8 cellular contexts compared by ENCODE assay signal in genomic region chr17:17783825-17784598, GRCh38. TPM values are rescaled to one million over a fixed set of nuclear protein-coding genes. Genes with fewer than 3 reads are reported as not detected.
DNase-seq lines count a peak whose midpoint lies in the region; ATAC-seq, FAIRE-seq and TF ChIP-seq lines count a peak whose summit lies in the region.

No MANE protein-coding gene starts in this region.

- no peaks in the 10 kb centered on the region; the same call in 1 of the 2 replicates for H4K20me1 ChIP-seq in GM12878 (ENCODE audit: control insufficient read depth, insufficient read depth)

- peak overlapping the region; percentile 81 for H3K4me2 ChIP-seq in GM12878 (ENCODE audit: control insufficient read depth, insufficient read depth)

- TF ChIP-seq CTCF in GM12878 (IDR thresholded peaks at IDR 0.05 in 2 of 3, conservative IDR thresholded peaks at IDR 0.05 in 1 of 3; ENCODE audit: control insufficient read depth in 2 of 3, extremely low read depth in 1 of 3, insufficient read depth in 1 of 3, low read depth in 3 of 3, low read length in 3 of 3), result no peak

- intact Hi-C loops in GM12878 (cut with micrococcal nuclease; ENCODE audit: unreplicated experiment), result no loop called here

- no peak for TF ChIP-seq RAD21 in GM12878 (IDR thresholded peaks at IDR 0.05; ENCODE audit: insufficient read depth, low read depth, low read length)

- no peak overlapping the region for H2AFZ ChIP-seq in GM12878 (ENCODE audit: control insufficient read depth, low read depth, low read length)

- no TSS peak for BruUV-seq in GM12878 (replicated peaks; lab: Mats Ljungman, UMichigan)

- no peak for FAIRE-seq in GM12878 (lab: Jason Lieb, UNC)

- H3K27ac ChIP-seq in GM12878 (ENCODE audit: control insufficient read depth, insufficient read depth) (no peak overlapping the region), iPS-20b (ENCODE audit: low read length) (no peak overlapping the region)

- POLR2A ChIA-PET in GM12878 (lab: Charles Lee), result interaction anchor here (1.4 to 1.8 kb wide), 2 partner anchors 91 to 93 kb away, joined by 4 read pairs; no protein-coding TSS in a partner anchor

- H3K27me3 ChIP-seq in GM12878 (replicated peaks in 1 of 2; ENCODE audit: control insufficient read depth in 2 of 2, insufficient read depth in 2 of 2, low read length in 1 of 2), result no peaks in the 10 kb centered on the region
- H3K27me3 ChIP-seq in iPS-20b (ENCODE audit: insufficient read depth, low read length), result peaks cover 50% of the 10 kb centered on the region

- H3K4me1 ChIP-seq in GM12878 (ENCODE audit: control insufficient read depth, insufficient read depth, low read length), result peaks cover 11% of the 10 kb centered on the region
- peaks cover 25% of the 10 kb centered on the region; the same call in 1 of the 2 replicates for H3K4me1 ChIP-seq in iPS-20b (ENCODE audit: insufficient read depth, low read length)

- H3K36me3 ChIP-seq in GM12878 (ENCODE audit: control insufficient read depth in 2 of 2, insufficient read depth in 2 of 2, low read length in 1 of 2), result peaks cover 0 to 6% of the 10 kb centered on the region in 2 experiments; a peak in 2 of 4 replicates
- H3K36me3 ChIP-seq in iPS-20b (ENCODE audit: insufficient read depth, low read depth, low read length), result no peaks in the 10 kb centered on the region

- H3K4me3 ChIP-seq in GM12878, result peak overlapping the region; percentile 65
- H3K4me3 ChIP-seq in iPS-20b (ENCODE audit: low read length), result peak overlapping the region; percentile 76
- peak overlapping the region; percentile 43 for H3K4me3 ChIP-seq in skeletal muscle cell (ENCODE audit: low read depth, low read length)

- SMC1A ChIA-PET in GM12878 (lab: Charles Lee; ENCODE audit: uncharacterized antibody, unreplicated experiment), result interaction anchor here (0.9 to 1.7 kb wide), 2 partner anchors 101 to 134 kb away, joined by 3 to 8 read pairs; no protein-coding TSS in a partner anchor

- DNase-seq in stimulated activated CD4-positive, alpha-beta T cell treated with anti-CD3 and anti-CD28 coated beads, Interleukin-15, amount 100 ng/mL, for 24 hours, result peak; percentile 28
- no peak for DNase-seq in stimulated activated CD4-positive, alpha-beta T cell treated with anti-CD3 and anti-CD28 coated beads, Interleukin-2, amount 100 ng/mL, for 48 hours
- DNase-seq in NCI-H446 (lab: John Stamatoyannopoulos, UW) (peak; percentile 49 to 76), GM12878 (ENCODE audit: low read depth, low spot score) (peak; percentile 17), skeletal muscle cell (ENCODE audit: low read depth) (peak; percentile 18), HUDEP-2 (lab: John Stamatoyannopoulos, UW; ENCODE audit: unreplicated experiment in 76 of 76) (no peak)

- CTCF ChIA-PET in GM12878 (lab: Yijun Ruan, JAX), result interaction anchor here (0.9 to 1.9 kb wide), 7 partner anchors 8 to 249 kb away, joined by 3 to 6 read pairs (median 3); no protein-coding TSS in a partner anchor

- TF ChIP-seq EP300 in GM12878 (IDR thresholded peaks at IDR 0.05; ENCODE audit: borderline replicate concordance in 1 of 2, control insufficient read depth in 1 of 2, low read depth in 2 of 2, low read length in 2 of 2), result no peak

- RAD21 ChIA-PET in GM12878 (lab: Charles Lee; ENCODE audit: unreplicated experiment), result interaction anchor here (1.0 to 1.5 kb wide), 3 partner anchors 28 to 66 kb away, joined by 3 to 7 read pairs (median 4); no protein-coding TSS in a partner anchor

- H3K79me2 ChIP-seq in GM12878 (ENCODE audit: control insufficient read depth, insufficient read depth, low read length), result no peaks in the 10 kb centered on the region

- no peak overlapping the region for H3K9ac ChIP-seq in GM12878 (ENCODE audit: control insufficient read depth, insufficient read depth, low read length)
- H3K9ac ChIP-seq in iPS-20b (ENCODE audit: low read depth, low read length), result peak overlapping the region; percentile 53; the same call in 1 of the 2 replicates

- ATAC-seq in GM12878 (peak; percentile 40), HG02870 (IDR thresholded peaks at IDR 0.05; ENCODE audit: unreplicated experiment) (no peak)

- in situ Hi-C loops in GM12878 (cut with MboI), result no loop called here

- H3K9me3 ChIP-seq in GM12878 (replicated peaks; ENCODE audit: control insufficient read depth, insufficient read depth, low read length), result no peaks in the 10 kb centered on the region
- H3K9me3 ChIP-seq in iPS-20b (ENCODE audit: insufficient read depth, low read depth, low read length), result no peaks in the 10 kb centered on the region

- WGBS in GM12878 (ENCODE audit: insufficient coverage, insufficient replicate concordance, low lambda C conversion rate, missing lambda C conversion rate), result 7% methylated on average over 34 of the region's 35 CpGs

- TF ChIP-seq POLR2A in GM12878 (IDR thresholded peaks at IDR 0.05; ENCODE audit: low read depth, low read length), result no peak

TF ChIP-seq in GM12878, 131 proteins besides CTCF, POLR2A, EP300 and RAD21 (continues in another document):
- TF ChIP-seq, protein P1, sequence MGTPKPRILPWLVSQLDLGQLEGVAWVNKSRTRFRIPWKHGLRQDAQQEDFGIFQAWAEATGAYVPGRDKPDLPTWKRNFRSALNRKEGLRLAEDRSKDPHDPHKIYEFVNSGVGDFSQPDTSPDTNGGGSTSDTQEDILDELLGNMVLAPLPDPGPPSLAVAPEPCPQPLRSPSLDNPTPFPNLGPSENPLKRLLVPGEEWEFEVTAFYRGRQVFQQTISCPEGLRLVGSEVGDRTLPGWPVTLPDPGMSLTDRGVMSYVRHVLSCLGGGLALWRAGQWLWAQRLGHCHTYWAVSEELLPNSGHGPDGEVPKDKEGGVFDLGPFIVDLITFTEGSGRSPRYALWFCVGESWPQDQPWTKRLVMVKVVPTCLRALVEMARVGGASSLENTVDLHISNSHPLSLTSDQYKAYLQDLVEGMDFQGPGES (IDR thresholded peaks at IDR 0.05), result no peak
- TF ChIP-seq, protein P2, sequence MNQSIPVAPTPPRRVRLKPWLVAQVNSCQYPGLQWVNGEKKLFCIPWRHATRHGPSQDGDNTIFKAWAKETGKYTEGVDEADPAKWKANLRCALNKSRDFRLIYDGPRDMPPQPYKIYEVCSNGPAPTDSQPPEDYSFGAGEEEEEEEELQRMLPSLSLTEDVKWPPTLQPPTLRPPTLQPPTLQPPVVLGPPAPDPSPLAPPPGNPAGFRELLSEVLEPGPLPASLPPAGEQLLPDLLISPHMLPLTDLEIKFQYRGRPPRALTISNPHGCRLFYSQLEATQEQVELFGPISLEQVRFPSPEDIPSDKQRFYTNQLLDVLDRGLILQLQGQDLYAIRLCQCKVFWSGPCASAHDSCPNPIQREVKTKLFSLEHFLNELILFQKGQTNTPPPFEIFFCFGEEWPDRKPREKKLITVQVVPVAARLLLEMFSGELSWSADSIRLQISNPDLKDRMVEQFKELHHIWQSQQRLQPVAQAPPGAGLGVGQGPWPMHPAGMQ (IDR thresholded peaks at IDR 0.05; ENCODE audit: borderline replicate concordance), result no peak
- TF ChIP-seq TBL1XR1 (IDR thresholded peaks at IDR 0.05; ENCODE audit: low read depth, low read length), result no peak
- no peak for TF ChIP-seq SUZ12 (IDR thresholded peaks at IDR 0.05; ENCODE audit: unreplicated experiment)
- TF ChIP-seq FOXM1 (IDR thresholded peaks at IDR 0.05; ENCODE audit: low read depth, low read length), result no peak
- no peak for TF ChIP-seq BACH1 (IDR thresholded peaks at IDR 0.05; ENCODE audit: borderline replicate concordance)
- TF ChIP-seq POLR2AphosphoS5 (IDR thresholded peaks at IDR 0.05; ENCODE audit: low read length), result no peak
- no peak for TF ChIP-seq SREBF2 (IDR thresholded peaks at IDR 0.05; ENCODE audit: low read length)
- TF ChIP-seq, protein P3, sequence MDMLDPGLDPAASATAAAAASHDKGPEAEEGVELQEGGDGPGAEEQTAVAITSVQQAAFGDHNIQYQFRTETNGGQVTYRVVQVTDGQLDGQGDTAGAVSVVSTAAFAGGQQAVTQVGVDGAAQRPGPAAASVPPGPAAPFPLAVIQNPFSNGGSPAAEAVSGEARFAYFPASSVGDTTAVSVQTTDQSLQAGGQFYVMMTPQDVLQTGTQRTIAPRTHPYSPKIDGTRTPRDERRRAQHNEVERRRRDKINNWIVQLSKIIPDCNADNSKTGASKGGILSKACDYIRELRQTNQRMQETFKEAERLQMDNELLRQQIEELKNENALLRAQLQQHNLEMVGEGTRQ (IDR thresholded peaks at IDR 0.05; ENCODE audit: borderline replicate concordance, low read depth, low read length), result no peak
- no peak for TF ChIP-seq TAF1 (IDR thresholded peaks at IDR 0.05; ENCODE audit: borderline replicate concordance, low read depth, low read length)
- TF ChIP-seq, protein P4, sequence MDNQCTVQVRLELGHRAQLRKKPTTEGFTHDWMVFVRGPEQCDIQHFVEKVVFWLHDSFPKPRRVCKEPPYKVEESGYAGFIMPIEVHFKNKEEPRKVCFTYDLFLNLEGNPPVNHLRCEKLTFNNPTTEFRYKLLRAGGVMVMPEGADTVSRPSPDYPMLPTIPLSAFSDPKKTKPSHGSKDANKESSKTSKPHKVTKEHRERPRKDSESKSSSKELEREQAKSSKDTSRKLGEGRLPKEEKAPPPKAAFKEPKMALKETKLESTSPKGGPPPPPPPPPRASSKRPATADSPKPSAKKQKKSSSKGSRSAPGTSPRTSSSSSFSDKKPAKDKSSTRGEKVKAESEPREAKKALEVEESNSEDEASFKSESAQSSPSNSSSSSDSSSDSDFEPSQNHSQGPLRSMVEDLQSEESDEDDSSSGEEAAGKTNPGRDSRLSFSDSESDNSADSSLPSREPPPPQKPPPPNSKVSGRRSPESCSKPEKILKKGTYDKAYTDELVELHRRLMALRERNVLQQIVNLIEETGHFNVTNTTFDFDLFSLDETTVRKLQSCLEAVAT (IDR thresholded peaks at IDR 0.05), result no peak
- no peak for TF ChIP-seq PAX5 (IDR thresholded peaks at IDR 0.05; ENCODE audit: borderline replicate concordance, low read depth, low read length)
- TF ChIP-seq IRF4 (IDR thresholded peaks at IDR 0.05; ENCODE audit: low read depth, low read length), result no peak

RNA-seq across cellular contexts. Expression of gene SREBF1, which starts 52.8 kb away (rescaled TPM):
- 96.1 and 107 TPM in 2 replicates for total RNA-seq in GM12878 (2013; cell fraction: nucleolus; rRNA removed)
- total RNA-seq in GM12878 (2014; rRNA removed) (34.3 and 40.7 TPM in 2 replicates), GM12878 (2014; rRNA removed; fragmentation: Illumina TruSeq; extraction: Trizol) (22.0 and 24.7 TPM in 2 replicates), GM12878 (2021) (84.6 and 86.3 TPM in 2 replicates)
- polyA plus RNA-seq in GM12878 (2011; ENCODE audit: low read depth), result 8.9 TPM
- polyA plus RNA-seq in GM12878 (2011; rRNA removed) (10.7 and 18.8 TPM in 2 replicates), GM12878 (2014; fragmentation: Illumina TruSeq; extraction: Trizol) (3.8 and 37.5 TPM in 2 replicates), GM12878 (2014; fragmentation: Nextera tagmentation; extraction: Ambion mirVana) (1 to 10 TPM; 1.4 to 5.1 TPM), GM12878 (2014; rRNA removed) (52.5 and 62.5 TPM in 2 replicates), GM12878 (2016; fragmentation: Nextera tagmentation; extraction: Ambion mirVana) (10 to 100 TPM; 10.1 to 11.0 TPM)
- polyA plus RNA-seq in GM12878 (2011; cell fraction: cytosol; rRNA removed), result 16.3 and 28.3 TPM in 2 replicates
- polyA plus RNA-seq in GM12878 (2011; cell fraction: nucleus; rRNA removed), result 213 and 265 TPM in 2 replicates
- polyA plus RNA-seq in GM12878 (2012), result 24.9 and 31.5 TPM in 2 replicates
- polyA minus RNA-seq in GM12878 (2011; rRNA and poly(A)+ RNA removed), result 21.4 and 37.2 TPM in 2 replicates
- polyA minus RNA-seq in GM12878 (2011; cell fraction: cytosol; rRNA and poly(A)+ RNA removed), result 36.1 and 40.1 TPM in 2 replicates
- polyA minus RNA-seq in GM12878 (2011; cell fraction: nucleus; rRNA and poly(A)+ RNA removed), result 49.9 and 96.1 TPM in 2 replicates

Comparison
In these comparisons a context has a peak if more than half of its experiments do, and no peak if none do; other contexts are left out.
1. DNase-seq: peak in stimulated activated CD4-positive, alpha-beta T cell treated with anti-CD3 and anti-CD28 coated beads, Interleukin-15, amount 100 ng/mL, for 24 hours (single experiment), NCI-H446 (2 of 2), GM12878 (single experiment) and skeletal muscle cell (single experiment); none in stimulated activated CD4-positive, alpha-beta T cell treated with anti-CD3 and anti-CD28 coated beads, Interleukin-2, amount 100 ng/mL, for 48 hours (0 of 2) and HUDEP-2 (0 of 76).
2. Peak in every context shown above with its lines, with median percentiles within 50 percentile points of each other: H3K4me3 ChIP-seq.